In genomic region chr11:30034746-30035145, GRCh38 we compare ENCODE assay signal across 5 cellular contexts. TPM values are rescaled to one million over a fixed set of nuclear protein-coding genes. Genes with fewer than 3 reads are reported as not detected.
"Had no signal": no experiment of that assay in that cellular context is flagged by ENCODE, and none has a peak within 500 bp of the region (broad histone marks: within the 10 kb centered on the region; RNA-seq: fewer than 3 reads in every experiment).

No MANE protein-coding gene starts in this region.

RNA-seq across cellular contexts. Expression of gene KCNA4, which starts 17.9 kb away (rescaled TPM):
- total RNA-seq: GM23338, H1, H9, HFFc6 had no signal
- polyA plus RNA-seq: GM23248, GM23338, H1 had no signal
